23 cellular contexts compared by ENCODE assay signal in genomic region chr15:80003171-80003570, GRCh38. TPM values are rescaled to one million over a fixed set of nuclear protein-coding genes. Genes with fewer than 3 reads are reported as not detected.
DNase-seq lines count a peak whose midpoint lies in the region; ATAC-seq and TF ChIP-seq lines count a peak whose summit lies in the region.
"Had no signal": no experiment of that assay in that cellular context is flagged by ENCODE, and none has a peak within 500 bp of the region (broad histone marks: within the 10 kb centered on the region; RNA-seq: fewer than 3 reads in every experiment).

No MANE protein-coding gene starts in this region.

- H3K4me1 ChIP-seq in GM23248 (ENCODE audit: insufficient read depth) = no peaks in the 10 kb centered on the region
- H3K4me1 ChIP-seq: esophagus muscularis mucosa, heart left ventricle, Peyer's patch, prostate gland, tibial nerve had no signal

- peaks cover 20% of the 10 kb centered on the region for H3K9me3 Mint-ChIP-seq in nephron progenitor cell
- H3K9me3 Mint-ChIP-seq: activated naive CD8-positive, alpha-beta T cell treated with anti-CD3 and anti-CD28 coated beads for 36 hours; activated T-cell treated with anti-CD3 and anti-CD28 coated beads, Interleukin-2, amount 50 U/mL, for 24 hours; natural killer cell had no signal

- no peaks in the 10 kb centered on the region for H3K9me2 ChIP-seq in GM23248 (ENCODE audit: insufficient read depth)

- TF ChIP-seq CTCF in WERI-Rb-1 (IDR thresholded peaks at IDR 0.05; ENCODE audit: low read depth, low read length) = no peak
- no peak for TF ChIP-seq CTCF in nephron progenitor cell (IDR thresholded peaks at IDR 0.05)

- peaks cover 7% of the 10 kb centered on the region for H3K27me3 Mint-ChIP-seq in nephron progenitor cell (ENCODE audit: low read depth, poor library complexity)
- H3K27me3 Mint-ChIP-seq: activated naive CD8-positive, alpha-beta T cell treated with anti-CD3 and anti-CD28 coated beads for 36 hours; activated T-cell treated with anti-CD3 and anti-CD28 coated beads, Interleukin-2, amount 50 U/mL, for 24 hours; stimulated activated memory B cell treated with anti-CD40 and anti-IgM and Interleukin-4, amounts not matched to agents 10 μg/mL and 1 μg/mL and 100 μg/mL, for 72 hours had no signal

- H3K4me1 Mint-ChIP-seq in nephron progenitor cell = no peaks in the 10 kb centered on the region
- H3K4me1 Mint-ChIP-seq: activated naive CD8-positive, alpha-beta T cell treated with anti-CD3 and anti-CD28 coated beads for 36 hours; natural killer cell had no signal

- peak overlapping the region; percentile 24 for H3K27ac Mint-ChIP-seq in nephron progenitor cell
- H3K27ac Mint-ChIP-seq: activated naive CD8-positive, alpha-beta T cell treated with anti-CD3 and anti-CD28 coated beads for 36 hours; activated T-cell treated with anti-CD3 and anti-CD28 coated beads, Interleukin-2, amount 50 U/mL, for 24 hours; natural killer cell; stimulated activated memory B cell treated with anti-CD40 and anti-IgM and Interleukin-4, amounts not matched to agents 10 μg/mL and 1 μg/mL and 100 μg/mL, for 72 hours had no signal

- no peaks in the 10 kb centered on the region for H3F3A ChIP-seq in GM23248 (ENCODE audit: insufficient read depth)

- H3K9ac ChIP-seq in GM23248 = no peak overlapping the region

- no peaks in the 10 kb centered on the region for H3K27me3 ChIP-seq in GM23248 (replicated peaks; ENCODE audit: insufficient read depth)
- H3K27me3 ChIP-seq in WERI-Rb-1 (ENCODE audit: insufficient read depth, low read depth, severe bottlenecking) = no peaks in the 10 kb centered on the region
- H3K27me3 ChIP-seq: esophagus muscularis mucosa, heart left ventricle, Peyer's patch, tibial nerve had no signal

- H3K9me3 ChIP-seq in GM23248 (ENCODE audit: low read depth) (no peaks in the 10 kb centered on the region), WERI-Rb-1 (ENCODE audit: severe bottlenecking) (no peaks in the 10 kb centered on the region)
- H3K9me3 ChIP-seq: esophagus muscularis mucosa, Peyer's patch, prostate gland had no signal

- WGBS in GM23248 (ENCODE audit: low coverage in 1 of 2, low lambda C conversion rate in 2 of 2, missing lambda C conversion rate in 2 of 2), 2 experiments = 43 to 53% methylated on average over 12 of the region's 12 CpGs

- no peaks in the 10 kb centered on the region for H3K79me2 ChIP-seq in GM23248 (ENCODE audit: insufficient read depth)

- no peaks in the 10 kb centered on the region for H3K36me3 Mint-ChIP-seq in nephron progenitor cell (ENCODE audit: low read depth)
- H3K36me3 Mint-ChIP-seq: activated naive CD8-positive, alpha-beta T cell treated with anti-CD3 and anti-CD28 coated beads for 36 hours; natural killer cell had no signal

- H2AFZ ChIP-seq in GM23248 = peak overlapping the region; percentile 57

- H3K36me3 ChIP-seq in GM23248 (ENCODE audit: low read depth) = no peaks in the 10 kb centered on the region
- no peaks in the 10 kb centered on the region for H3K36me3 ChIP-seq in WERI-Rb-1
- H3K36me3 ChIP-seq: esophagus muscularis mucosa, heart left ventricle, Peyer's patch, prostate gland, tibial nerve had no signal

- ATAC-seq in GM21528 (IDR thresholded peaks at IDR 0.05; ENCODE audit: low FRiP score, unreplicated experiment) (no peak), GM21423 (IDR thresholded peaks at IDR 0.05; ENCODE audit: unreplicated experiment) (no peak)
- ATAC-seq: heart left ventricle; natural killer cell; stimulated activated memory B cell treated with anti-CD40 and anti-IgM and Interleukin-4, amounts not matched to agents 10 μg/mL and 1 μg/mL and 100 μg/mL, for 72 hours had no signal

- in situ Hi-C loops in GM23248 (cut with MboI) = no loop called here

- no peak overlapping the region for H3K4me3 ChIP-seq in GM23248
- no peak overlapping the region for H3K4me3 ChIP-seq in WERI-Rb-1 (ENCODE audit: low read depth, low read length)
- H3K4me3 ChIP-seq: esophagus muscularis mucosa, heart left ventricle, Peyer's patch, prostate gland, tibial nerve had no signal

- H3K4me3 Mint-ChIP-seq in nephron progenitor cell = no peak overlapping the region
- H3K4me3 Mint-ChIP-seq: activated naive CD8-positive, alpha-beta T cell treated with anti-CD3 and anti-CD28 coated beads for 36 hours; activated T-cell treated with anti-CD3 and anti-CD28 coated beads, Interleukin-2, amount 50 U/mL, for 24 hours; natural killer cell; stimulated activated memory B cell treated with anti-CD40 and anti-IgM and Interleukin-4, amounts not matched to agents 10 μg/mL and 1 μg/mL and 100 μg/mL, for 72 hours had no signal

- DNase-seq in NCI-H1105 treated with DMSO at 0.1 percent for 48 hours (lab: John Stamatoyannopoulos, UW) (peak; percentile 13), NCI-H1105 (lab: John Stamatoyannopoulos, UW) (no peak), GM23248 (no peak), WERI-Rb-1 (peak; percentile 21), nephron progenitor cell (no peak), NOMO-1 treated with dmso at 0.1 percent for 144 hours (lab: John Stamatoyannopoulos, UW; ENCODE audit: unreplicated experiment) (no peak)
- DNase-seq: activated CD4-positive, alpha-beta T cell treated with anti-CD3 and anti-CD28 coated beads, Interleukin-2, amount 50 U/mL, for 1 hour; activated naive CD8-positive, alpha-beta T cell treated with anti-CD3 and anti-CD28 coated beads for 36 hours; activated T-cell treated with anti-CD3 and anti-CD28 coated beads, Interleukin-2, amount 50 U/mL, for 24 hours; C1 segment of cervical spinal cord; H7; heart left ventricle; natural killer cell; NCI-H187 treated with DMSO at 0.1 percent for 48 hours; NCI-H82 had no signal

- H3K27ac ChIP-seq in GM23248 = no peak overlapping the region
- peak overlapping the region; percentile 46 for H3K27ac ChIP-seq in WERI-Rb-1
- H3K27ac ChIP-seq: 22Rv1, esophagus muscularis mucosa, heart left ventricle, Peyer's patch, prostate gland, tibial nerve had no signal

- no peaks in the 10 kb centered on the region for H4K20me1 ChIP-seq in GM23248 (ENCODE audit: insufficient read depth)

- no peak overlapping the region for H3K4me2 ChIP-seq in GM23248 (ENCODE audit: unreplicated experiment)

RNA-seq across cellular contexts. Expression of gene BCL2A1, which starts 32.2 kb away (rescaled TPM):
- total RNA-seq in GM23248 (2014; rRNA removed; shearing (Covaris generic)) = 1.6 TPM in 1 of 2 replicates, not detected in the other
- 1.0 and 1.2 TPM in 2 replicates for polyA plus RNA-seq in GM23248 (2016; fragmentation: Nextera tagmentation; extraction: Ambion mirVana)
- total RNA-seq: H7 had no signal

RNA-seq across cellular contexts. Expression of gene ZFAND6, which starts 56.3 kb away (rescaled TPM):
- 101 and 130 TPM in 2 replicates for total RNA-seq in GM23248 (2014; rRNA removed; shearing (Covaris generic))
- 102 and 104 TPM in 2 replicates for polyA plus RNA-seq in GM23248 (2016; fragmentation: Nextera tagmentation; extraction: Ambion mirVana)

Comparison
In these comparisons a context has a peak if more than half of its experiments do, and no peak if none do; other contexts are left out.
1. DNase-seq: peak in NCI-H1105 treated with DMSO at 0.1 percent for 48 hours (single experiment) and WERI-Rb-1 (single experiment); none in NCI-H1105 (single experiment), GM23248 (single experiment), nephron progenitor cell (single experiment) and NOMO-1 treated with dmso at 0.1 percent for 144 hours (single experiment).